Comparison of ENCODE assay signal across 1 cellular context in genomic region chr9:133359420-133360175, GRCh38.
TF ChIP-seq lines count a peak whose summit lies in the region.

No MANE protein-coding gene starts in this region.

TF ChIP-seq in K562, 482 proteins besides CTCF, POLR2A, EP300 and RAD21 (continued from another document and continues in another):
- TF ChIP-seq UBTF (IDR thresholded peaks at IDR 0.05; ENCODE audit: borderline replicate concordance in 1 of 2, low read depth in 2 of 2, low read length in 2 of 2) (no peak), MITF (IDR thresholded peaks at IDR 0.05) (0 out of 2 replicates have a peak, but pooled peaks have one; percentile 30), HEY1 (CRISPR knock-in tag; IDR thresholded peaks at IDR 0.05; ENCODE audit: borderline replicate concordance) (no peak), POLR2G (IDR thresholded peaks at IDR 0.05; ENCODE audit: low read depth, low read length) (peak; percentile 78), BHLHE40 (IDR thresholded peaks at IDR 0.05; ENCODE audit: low read length) (peak; percentile 89), HMGXB4 (CRISPR knock-in tag; IDR thresholded peaks at IDR 0.05) (no peak), ZC3H11A (IDR thresholded peaks at IDR 0.05; ENCODE audit: low read depth, low read length) (no peak), CREM (IDR thresholded peaks at IDR 0.05; ENCODE audit: low read depth) (0 out of 2 replicates have a peak, but pooled peaks have one; percentile 18), HMG20B (CRISPR knock-in tag; IDR thresholded peaks at IDR 0.05) (no peak), ZNF518B (CRISPR knock-in tag; IDR thresholded peaks at IDR 0.05) (no peak), FOXK1 (CRISPR knock-in tag; IDR thresholded peaks at IDR 0.05; ENCODE audit: borderline replicate concordance) (no peak), HBP1 (CRISPR knock-in tag; IDR thresholded peaks at IDR 0.05) (no peak), ZNF644 (tag; IDR thresholded peaks at IDR 0.05; ENCODE audit: low read depth) (no peak), RBM22 (IDR thresholded peaks at IDR 0.05; ENCODE audit: low read depth, low read length, poor library complexity, severe bottlenecking) (peak; percentile 71), PREB (CRISPR knock-in tag; IDR thresholded peaks at IDR 0.05) (no peak), NFATC3 (IDR thresholded peaks at IDR 0.05) (no peak), SIX5 (IDR thresholded peaks at IDR 0.05; ENCODE audit: borderline replicate concordance in 1 of 2, insufficient read depth in 1 of 2, low read depth in 1 of 2, low read length in 2 of 2) (no peak), CCNT2 (IDR thresholded peaks at IDR 0.05; ENCODE audit: borderline replicate concordance, extremely low read depth, insufficient read length, low read depth, low read length) (no peak), CEBPZ (IDR thresholded peaks at IDR 0.05; ENCODE audit: borderline replicate concordance, low read depth, low read length) (no peak), ZBTB2 (IDR thresholded peaks at IDR 0.05) (no peak), TCF3 (CRISPR knock-in tag; IDR thresholded peaks at IDR 0.05) (no peak), TAF15 (IDR thresholded peaks at IDR 0.05; ENCODE audit: low read depth, low read length) (no peak), TOE1 (IDR thresholded peaks at IDR 0.05; ENCODE audit: borderline replicate concordance) (no peak), TOE1 (CRISPR knock-in tag; IDR thresholded peaks at IDR 0.05; ENCODE audit: borderline replicate concordance, low read depth) (no peak), ZKSCAN8 (CRISPR knock-in tag; IDR thresholded peaks at IDR 0.05) (no peak), ETV1 (tag; conservative IDR thresholded peaks at IDR 0.05; ENCODE audit: low read depth) (no peak), TCF15 (CRISPR knock-in tag; IDR thresholded peaks at IDR 0.05) (no peak), ARID3B (CRISPR knock-in tag; IDR thresholded peaks at IDR 0.05; ENCODE audit: borderline replicate concordance) (no peak), E2F4 (CRISPR knock-in tag; IDR thresholded peaks at IDR 0.05; ENCODE audit: low read depth) (0 out of 2 replicates have a peak, but pooled peaks have one; percentile 36), ZNF263 (CRISPR knock-in tag; IDR thresholded peaks at IDR 0.05; ENCODE audit: borderline replicate concordance) (peak; percentile 69), ZBTB26 (CRISPR knock-in tag; IDR thresholded peaks at IDR 0.05) (no peak), NR2C1 (IDR thresholded peaks at IDR 0.05) (no peak), NR2C1 (tag; IDR thresholded peaks at IDR 0.05) (no peak), DLX4 (CRISPR knock-in tag; IDR thresholded peaks at IDR 0.05) (no peak)
